In the genomic region with DNA sequence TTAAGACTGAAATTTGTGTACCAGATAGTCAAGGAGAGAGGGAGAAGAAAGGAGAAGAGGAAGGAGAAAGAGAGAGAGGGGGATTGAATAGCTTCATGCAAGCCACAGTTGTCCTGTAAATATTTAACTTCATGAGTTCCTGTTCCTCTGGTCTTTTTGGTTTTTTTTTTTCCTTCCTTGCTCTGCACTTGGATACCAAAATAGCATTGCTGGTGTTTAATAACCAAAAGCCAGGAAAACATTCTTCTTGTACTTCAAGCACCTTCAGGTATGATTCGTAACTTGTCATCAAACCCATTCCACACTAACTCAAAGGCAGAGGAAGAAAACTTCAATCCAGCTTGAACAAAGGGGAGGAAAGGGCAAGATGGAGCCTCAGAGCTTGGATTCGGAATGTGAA, we compare ENCODE assay signal across 2 cellular contexts.
TF ChIP-seq lines count a peak whose summit lies in the region.

No MANE protein-coding gene starts in this region.

TF ChIP-seq in H1, 55 proteins besides CTCF, POLR2A, EP300 and RAD21:
- no peak for TF ChIP-seq GABPA (IDR thresholded peaks at IDR 0.05; ENCODE audit: borderline replicate concordance, insufficient read depth, low read length)
TF ChIP-seq in H1: peak in this region for 0.

TF ChIP-seq in SK-N-SH, 30 proteins besides CTCF, POLR2A, EP300 and RAD21:
- no peak for TF ChIP-seq USF2 (IDR thresholded peaks at IDR 0.05; ENCODE audit: borderline replicate concordance, low read depth, low read length)
- no peak for TF ChIP-seq RFX5 (IDR thresholded peaks at IDR 0.05; ENCODE audit: low read length)
- TF ChIP-seq TCF12 (IDR thresholded peaks at IDR 0.05) = no peak
- TF ChIP-seq MEF2A (IDR thresholded peaks at IDR 0.05; ENCODE audit: borderline replicate concordance, low read depth) = no peak
- TF ChIP-seq, protein P1, sequence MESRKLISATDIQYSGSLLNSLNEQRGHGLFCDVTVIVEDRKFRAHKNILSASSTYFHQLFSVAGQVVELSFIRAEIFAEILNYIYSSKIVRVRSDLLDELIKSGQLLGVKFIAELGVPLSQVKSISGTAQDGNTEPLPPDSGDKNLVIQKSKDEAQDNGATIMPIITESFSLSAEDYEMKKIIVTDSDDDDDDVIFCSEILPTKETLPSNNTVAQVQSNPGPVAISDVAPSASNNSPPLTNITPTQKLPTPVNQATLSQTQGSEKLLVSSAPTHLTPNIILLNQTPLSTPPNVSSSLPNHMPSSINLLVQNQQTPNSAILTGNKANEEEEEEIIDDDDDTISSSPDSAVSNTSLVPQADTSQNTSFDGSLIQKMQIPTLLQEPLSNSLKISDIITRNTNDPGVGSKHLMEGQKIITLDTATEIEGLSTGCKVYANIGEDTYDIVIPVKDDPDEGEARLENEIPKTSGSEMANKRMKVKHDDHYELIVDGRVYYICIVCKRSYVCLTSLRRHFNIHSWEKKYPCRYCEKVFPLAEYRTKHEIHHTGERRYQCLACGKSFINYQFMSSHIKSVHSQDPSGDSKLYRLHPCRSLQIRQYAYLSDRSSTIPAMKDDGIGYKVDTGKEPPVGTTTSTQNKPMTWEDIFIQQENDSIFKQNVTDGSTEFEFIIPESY (IDR thresholded peaks at IDR 0.05; ENCODE audit: borderline replicate concordance, low read depth) = no peak
- TF ChIP-seq EZH2phosphoT487 (IDR thresholded peaks at IDR 0.05; ENCODE audit: borderline replicate concordance, low read depth) = no peak
- TF ChIP-seq JUND (IDR thresholded peaks at IDR 0.05) = no peak
